25 cellular contexts compared by ENCODE assay signal in the genomic region with DNA sequence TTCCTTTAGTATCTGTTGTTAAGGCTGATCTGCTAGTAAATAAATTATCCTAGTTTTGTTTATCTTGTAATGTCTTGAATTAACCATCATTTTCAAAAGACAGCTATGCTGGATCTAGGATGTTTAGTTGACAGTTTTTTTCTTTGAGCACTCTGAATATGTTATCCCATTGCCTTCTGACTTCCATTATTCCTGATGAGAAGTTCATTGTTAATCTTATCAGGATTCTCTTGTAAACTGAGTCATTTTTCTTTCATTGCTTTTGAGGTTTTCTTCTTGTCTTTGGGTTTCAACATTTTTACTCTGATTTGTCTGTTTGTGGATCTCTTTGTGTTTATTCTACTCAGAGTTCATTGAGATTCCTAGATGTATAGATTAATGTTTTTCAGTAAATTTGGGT.
"Had no signal": no experiment of that assay in that cellular context is flagged by ENCODE, and none has a peak within 500 bp of the region (broad histone marks: within the 10 kb centered on the region; RNA-seq: fewer than 3 reads in every experiment).

No MANE protein-coding gene starts in this region.

- H3K36me3 ChIP-seq: esophagus squamous epithelium, gastrocnemius medialis, heart right ventricle, left lung, lower lobe of right lung had no signal

- DNase-seq: effector CD8-positive, alpha-beta T cell; effector memory CD8-positive, alpha-beta T cell; endodermal cell; erythroblast; esophagus squamous epithelium; foreskin fibroblast; foreskin melanocyte; gastrocnemius medialis; glutamatergic neuron; head of caudate nucleus; heart right ventricle; hippocampal formation; left cardiac atrium; left lung; left ventricle myocardium superior; lower lobe of right lung; mesenchymal stem cell; mucosa of descending colon; naive B cell had no signal

- ATAC-seq: effector memory CD8-positive, alpha-beta T cell; esophagus mucosa; gastrocnemius medialis; heart right ventricle; left cardiac atrium; left lung; left ventricle myocardium superior; lower lobe of right lung; mucosa of descending colon had no signal

- H3K4me1 ChIP-seq: esophagus squamous epithelium, gastrocnemius medialis, heart right ventricle, left lung, lower lobe of right lung had no signal

- H3K27me3 ChIP-seq: esophagus squamous epithelium, gastrocnemius medialis, left lung had no signal

- H3K4me3 ChIP-seq: coronary artery, esophagus squamous epithelium, gastrocnemius medialis, heart right ventricle, left lung, lower lobe of right lung, mucosa of descending colon had no signal

- H3K27ac ChIP-seq: coronary artery, epithelial cell of prostate, esophagus squamous epithelium, gastrocnemius medialis, heart right ventricle, left lung, lower lobe of right lung had no signal

- FAIRE-seq: colon, islet of Langerhans, keratinocyte had no signal

- H3K9me3 ChIP-seq: esophagus squamous epithelium, left lung, mucosa of descending colon had no signal
